ENCODE assay signal across 1 cellular context in genomic region chrX:110000854-110001701, GRCh38.
TF ChIP-seq lines count a peak whose summit lies in the region.

No MANE protein-coding gene starts in this region.

TF ChIP-seq in K562, 482 proteins besides CTCF, POLR2A, EP300 and RAD21 (continued from another document and continues in another):
- no peak for TF ChIP-seq ZNF318 (IDR thresholded peaks at IDR 0.05; ENCODE audit: borderline replicate concordance in 1 of 2, low read depth in 1 of 2)
- peak; percentile 79 for TF ChIP-seq ZKSCAN3 (CRISPR knock-in tag; IDR thresholded peaks at IDR 0.05)
- TF ChIP-seq DPF2 (IDR thresholded peaks at IDR 0.05): 0 out of 2 replicates have a peak, but pooled peaks have one; percentile 13
- no peak for TF ChIP-seq PML (IDR thresholded peaks at IDR 0.05; ENCODE audit: low read length)
- TF ChIP-seq HMG20A (CRISPR knock-in tag; conservative IDR thresholded peaks at IDR 0.05): peak; percentile 89
- no peak for TF ChIP-seq ZSCAN29 (IDR thresholded peaks at IDR 0.05)
- TF ChIP-seq ZNF75A (CRISPR knock-in tag; IDR thresholded peaks at IDR 0.05): peak; percentile 89
- peak; percentile 24; the same call in 1 of the 2 replicates for TF ChIP-seq NFRKB (IDR thresholded peaks at IDR 0.05; ENCODE audit: low read depth)
- peak; percentile 95 for TF ChIP-seq PPARD (CRISPR knock-in tag; IDR thresholded peaks at IDR 0.05)
- peak; percentile 97 for TF ChIP-seq KDM2B (CRISPR knock-in tag; IDR thresholded peaks at IDR 0.05)
- peak; percentile 96 for TF ChIP-seq PATZ1 (CRISPR knock-in tag; IDR thresholded peaks at IDR 0.05; ENCODE audit: borderline replicate concordance)
- no peak for TF ChIP-seq SETDB1 (IDR thresholded peaks at IDR 0.05; ENCODE audit: low read length)
- TF ChIP-seq MAFF (IDR thresholded peaks at IDR 0.05; ENCODE audit: low read length): no peak
- TF ChIP-seq ARID2 (IDR thresholded peaks at IDR 0.05): no peak
- TF ChIP-seq TAF7 (tag; IDR thresholded peaks at IDR 0.05): peak; percentile 93
- peak; percentile 79 for TF ChIP-seq ZNF551 (CRISPR knock-in tag; IDR thresholded peaks at IDR 0.05)
- peak; percentile 79 to 98 for TF ChIP-seq SRF (CRISPR knock-in tag; IDR thresholded peaks at IDR 0.05)
- peak; percentile 98 for TF ChIP-seq ARID3B (CRISPR knock-in tag; IDR thresholded peaks at IDR 0.05; ENCODE audit: borderline replicate concordance)
- TF ChIP-seq ZFP30 (CRISPR knock-in tag; IDR thresholded peaks at IDR 0.05; ENCODE audit: borderline replicate concordance): no peak
- TF ChIP-seq IFI16 (CRISPR knock-in tag; IDR thresholded peaks at IDR 0.05): peak; percentile 96
- no peak for TF ChIP-seq PRDM10 (IDR thresholded peaks at IDR 0.05; ENCODE audit: partially characterized antibody)
- TF ChIP-seq ZNF280A (IDR thresholded peaks at IDR 0.05; ENCODE audit: low read depth, partially characterized antibody): no peak
- no peak for TF ChIP-seq BRCA1 (IDR thresholded peaks at IDR 0.05)
- no peak for TF ChIP-seq BRCA1 (CRISPR knock-in tag; IDR thresholded peaks at IDR 0.05)
- no peak for TF ChIP-seq TARDBP (IDR thresholded peaks at IDR 0.05)
- no peak for TF ChIP-seq STAG1 (CRISPR knock-in tag; IDR thresholded peaks at IDR 0.05; ENCODE audit: borderline replicate concordance)
- peak; percentile 96 for TF ChIP-seq ID3 (CRISPR knock-in tag; IDR thresholded peaks at IDR 0.05)
- peak; percentile 100 for TF ChIP-seq ID3 (tag; IDR thresholded peaks at IDR 0.05)
- TF ChIP-seq HEY1 (CRISPR knock-in tag; IDR thresholded peaks at IDR 0.05; ENCODE audit: borderline replicate concordance): peak; percentile 86
- TF ChIP-seq NCOA1 (IDR thresholded peaks at IDR 0.05; ENCODE audit: low read depth): no peak
- no peak for TF ChIP-seq ELK1 (CRISPR knock-in tag; IDR thresholded peaks at IDR 0.05)
- TF ChIP-seq CCNT2 (IDR thresholded peaks at IDR 0.05; ENCODE audit: borderline replicate concordance, extremely low read depth, insufficient read length, low read depth, low read length): no peak
- no peak for TF ChIP-seq EZH2 (IDR thresholded peaks at IDR 0.05; ENCODE audit: borderline replicate concordance, low read depth, low read length)
- peak; percentile 96 for TF ChIP-seq OTX1 (CRISPR knock-in tag; IDR thresholded peaks at IDR 0.05)
- TF ChIP-seq PURB (CRISPR knock-in tag; IDR thresholded peaks at IDR 0.05; ENCODE audit: low read depth): no peak
- peak; percentile 79 for TF ChIP-seq SNAPC5 (CRISPR knock-in tag; IDR thresholded peaks at IDR 0.05)
- TF ChIP-seq CHD4 (IDR thresholded peaks at IDR 0.05; ENCODE audit: insufficient read depth, insufficient replicate concordance, low read depth, low read length, poor library complexity, severe bottlenecking): no peak
- TF ChIP-seq RBM25 (IDR thresholded peaks at IDR 0.05; ENCODE audit: low read depth, low read length, severe bottlenecking): no peak
- no peak for TF ChIP-seq TBL1XR1 (IDR thresholded peaks at IDR 0.05; ENCODE audit: low read length in 2 of 2)
- TF ChIP-seq NCOA6 (IDR thresholded peaks at IDR 0.05): no peak
- TF ChIP-seq TBP (optimal IDR thresholded peaks at IDR 0.05; ENCODE audit: low read depth, low read length): no peak
- peak; percentile 95 for TF ChIP-seq RNF219 (CRISPR knock-in tag; IDR thresholded peaks at IDR 0.05)
- TF ChIP-seq ZNF140 (CRISPR knock-in tag; IDR thresholded peaks at IDR 0.05): peak; percentile 90; the same call in 1 of the 2 replicates
- TF ChIP-seq ZNF212 (CRISPR knock-in tag; IDR thresholded peaks at IDR 0.05): peak; percentile 95
